In genomic region chr10:133257489-133258065, GRCh38 we compare ENCODE assay signal across 8 cellular contexts. TPM values are rescaled to one million over a fixed set of nuclear protein-coding genes. Genes with fewer than 3 reads are reported as not detected.
A peak's percentile ranks its signal among the peaks of the same experiment; 100 is the strongest.
DNase-seq lines count a peak whose midpoint lies in the region; ATAC-seq, FAIRE-seq and TF ChIP-seq lines count a peak whose summit lies in the region.

No MANE protein-coding gene starts in this region.

- H3K27ac Mint-ChIP-seq in mesothelial cell of epicardium, result no peak overlapping the region

- H3K9ac ChIP-seq in endothelial cell of umbilical vein (replicated peaks; ENCODE audit: extremely low read depth, insufficient read depth, low read length), result no peak overlapping the region

- CTCF ChIA-PET in RWPE1 (lab: Yijun Ruan, JAX) (interaction anchor here (0.6 to 1.5 kb wide), 3 partner anchors 18 to 571 kb away, joined by 3 to 6 read pairs (median 3); no protein-coding TSS in a partner anchor), endothelial cell of umbilical vein (lab: Charles Lee) (interaction anchor here (0.7 to 2.4 kb wide), 10 partner anchors 8 to 717 kb away, joined by 3 to 10 read pairs (median 4); no protein-coding TSS in a partner anchor)

- no peaks in the 10 kb centered on the region for H4K20me1 ChIP-seq in endothelial cell of umbilical vein (replicated peaks; ENCODE audit: control insufficient read depth, extremely low read depth, insufficient read depth, low read length)

- no peak overlapping the region for H3K4me3 ChIP-seq in endothelial cell of umbilical vein (replicated peaks in 1 of 3; ENCODE audit: insufficient read depth in 1 of 3, low read depth in 1 of 3, low read length in 3 of 3)

- H3K27ac ChIP-seq in RWPE1 (peak overlapping the region; percentile 93), endothelial cell of umbilical vein (ENCODE audit: insufficient read depth, low read depth, low read length) (no peak overlapping the region)

- FAIRE-seq in endothelial cell of umbilical vein (lab: Jason Lieb, UNC), result peak; percentile 80

- dilution Hi-C loops in endothelial cell of umbilical vein (cut with MboI; ENCODE audit: extremely low pct_ligation_motif_present, low sequenced_read_pairs), result no loop called here

- H3K79me2 ChIP-seq in endothelial cell of umbilical vein (ENCODE audit: control insufficient read depth, insufficient read depth, low read length), result no peaks in the 10 kb centered on the region

- H2AFZ ChIP-seq in endothelial cell of umbilical vein (ENCODE audit: low read depth, low read length), result peak overlapping the region; percentile 69

- POLR2A ChIA-PET in RWPE1 (lab: Yijun Ruan, JAX; ENCODE audit: low non-redundant PET), result interaction anchor here (0.8 to 1.0 kb wide), 2 partner anchors 12 to 21 kb away, joined by 3 read pairs; no protein-coding TSS in a partner anchor
- POLR2A ChIA-PET in endothelial cell of umbilical vein (lab: Charles Lee), result no interaction called here

- DNase-seq in AML-193 (lab: John Stamatoyannopoulos, UW) (peak; percentile 26 to 32), RWPE1 (ENCODE audit: low spot score) (no peak), endothelial cell of umbilical vein (ENCODE audit: low read depth, low spot score) (peak; percentile 29), mesothelial cell of epicardium (ENCODE audit: low spot score in 2 of 2, unreplicated experiment in 2 of 2) (no peak), NCI-H2196 (lab: John Stamatoyannopoulos, UW; ENCODE audit: unreplicated experiment) (no peak), globus pallidus (ENCODE audit: low spot score) (no peak), ecto neural progenitor cell (ENCODE audit: low spot score) (no peak)

- no peaks in the 10 kb centered on the region for H3K9me1 ChIP-seq in endothelial cell of umbilical vein (replicated peaks; ENCODE audit: control insufficient read depth, extremely low read depth, insufficient read depth, low read length)

- no peak overlapping the region for H3K4me2 ChIP-seq in endothelial cell of umbilical vein (ENCODE audit: insufficient read depth, low read length)

- no peaks in the 10 kb centered on the region for H3K9me3 Mint-ChIP-seq in mesothelial cell of epicardium

- peak overlapping the region; percentile 53 for H3K4me3 Mint-ChIP-seq in mesothelial cell of epicardium

- no peak for TF ChIP-seq POLR2A in endothelial cell of umbilical vein (IDR thresholded peaks at IDR 0.05; ENCODE audit: low read depth, low read length)

- intact Hi-C loops in endothelial cell of umbilical vein (cut with micrococcal nuclease), result no loop called here

- peaks cover 11% of the 10 kb centered on the region for H3K27me3 Mint-ChIP-seq in mesothelial cell of epicardium (ENCODE audit: low read depth)

- H3K4me1 Mint-ChIP-seq in mesothelial cell of epicardium, result peaks cover 20% of the 10 kb centered on the region

- no peaks in the 10 kb centered on the region for H3K27me3 ChIP-seq in endothelial cell of umbilical vein (ENCODE audit: control insufficient read depth in 2 of 2, insufficient read depth in 2 of 2, low read length in 2 of 2)

- H3K36me3 Mint-ChIP-seq in mesothelial cell of epicardium, result no peaks in the 10 kb centered on the region

- H3K9me3 ChIP-seq in endothelial cell of umbilical vein (replicated peaks; ENCODE audit: control insufficient read depth, insufficient read depth, low read length), result no peaks in the 10 kb centered on the region

- no TSS peak for BruUV-seq in endothelial cell of umbilical vein (replicated peaks; lab: Mats Ljungman, UMichigan)

- TF ChIP-seq CTCF in RWPE1 (conservative IDR thresholded peaks at IDR 0.05; ENCODE audit: low read depth) (peak; percentile 62), endothelial cell of umbilical vein (IDR thresholded peaks at IDR 0.05; ENCODE audit: extremely low read depth in 1 of 2, insufficient read depth in 1 of 2, low read depth in 1 of 2, low read length in 2 of 2) (peak; percentile 24 to 33), mesothelial cell of epicardium (IDR thresholded peaks at IDR 0.05; ENCODE audit: unreplicated experiment) (no peak)

- H3K36me3 ChIP-seq in endothelial cell of umbilical vein (ENCODE audit: control insufficient read depth in 2 of 2, extremely low read depth in 1 of 2, insufficient read depth in 2 of 2, low read length in 2 of 2), result no peaks in the 10 kb centered on the region

- peaks cover 26% of the 10 kb centered on the region for H3K4me1 ChIP-seq in endothelial cell of umbilical vein (ENCODE audit: control insufficient read depth, extremely low read depth, insufficient read depth, low read length)

- ATAC-seq in GM19438 (IDR thresholded peaks at IDR 0.05; ENCODE audit: low read depth, unreplicated experiment), result peak; percentile 9

TF ChIP-seq in endothelial cell of umbilical vein, 7 proteins besides CTCF, POLR2A, EP300 and RAD21:
- TF ChIP-seq GATA2 (IDR thresholded peaks at IDR 0.05; ENCODE audit: insufficient read depth, insufficient read length, low read depth, low read length), result no peak
- no peak for TF ChIP-seq EZH2 (IDR thresholded peaks at IDR 0.05; ENCODE audit: borderline replicate concordance, low read depth, low read length, severe bottlenecking)
- no peak for TF ChIP-seq FOS (IDR thresholded peaks at IDR 0.05; ENCODE audit: borderline replicate concordance, insufficient read depth, low read length)
- TF ChIP-seq MAX (IDR thresholded peaks at IDR 0.05; ENCODE audit: insufficient read depth, insufficient read length), result no peak
- TF ChIP-seq POLR2AphosphoS5 (IDR thresholded peaks at IDR 0.05; ENCODE audit: insufficient read depth, low read depth, low read length), result no peak
- no peak for TF ChIP-seq MYC (IDR thresholded peaks at IDR 0.05; ENCODE audit: low read depth, low read length)
- no peak for TF ChIP-seq JUN (IDR thresholded peaks at IDR 0.05; ENCODE audit: borderline replicate concordance, insufficient read depth, insufficient read length, low read depth)

RNA-seq across cellular contexts. Expression of gene ADAM8, which starts 19.1 kb away (rescaled TPM):
- 0.55 and 1.5 TPM in 2 replicates for total RNA-seq in endothelial cell of umbilical vein
- 0.49 and 0.51 TPM in 2 replicates for polyA plus RNA-seq in endothelial cell of umbilical vein
- polyA plus RNA-seq in endothelial cell of umbilical vein (2011; cell fraction: cytosol; rRNA removed), result 0.08 TPM in 2 replicates
- 2.2 and 2.3 TPM in 2 replicates for polyA plus RNA-seq in endothelial cell of umbilical vein (2011; cell fraction: nucleus; rRNA removed)
- 0.25 and 0.72 TPM in 2 replicates for polyA plus RNA-seq in endothelial cell of umbilical vein (2012)
- 0.10 and 0.47 TPM in 2 replicates for polyA minus RNA-seq in endothelial cell of umbilical vein
- polyA minus RNA-seq in endothelial cell of umbilical vein (2011; cell fraction: cytosol; rRNA and poly(A)+ RNA removed), result 2.8 TPM
- 0.82 and 2.5 TPM in 2 replicates for polyA minus RNA-seq in endothelial cell of umbilical vein (2011; cell fraction: nucleus; rRNA and poly(A)+ RNA removed)
- 14.3 to 16.9 TPM (median 16.9 TPM) in 3 replicates for total RNA-seq in mesothelial cell of epicardium

RNA-seq across cellular contexts. Expression of gene VENTX, which starts 19.9 kb away (rescaled TPM):
- total RNA-seq in endothelial cell of umbilical vein (not detected in 2 replicates), mesothelial cell of epicardium (0.07 to 0.09 TPM in 2 of 3 replicates, not detected in the other)
- polyA plus RNA-seq in endothelial cell of umbilical vein, result not detected in 2 replicates
- polyA plus RNA-seq in endothelial cell of umbilical vein (2011; cell fraction: cytosol; rRNA removed), result not detected in 2 replicates
- not detected in 2 replicates for polyA plus RNA-seq in endothelial cell of umbilical vein (2011; cell fraction: nucleus; rRNA removed)
- not detected in 2 replicates for polyA plus RNA-seq in endothelial cell of umbilical vein (2012)
- not detected in 2 replicates for polyA minus RNA-seq in endothelial cell of umbilical vein
- not detected for polyA minus RNA-seq in endothelial cell of umbilical vein (2011; cell fraction: cytosol; rRNA and poly(A)+ RNA removed)
- not detected in 2 replicates for polyA minus RNA-seq in endothelial cell of umbilical vein (2011; cell fraction: nucleus; rRNA and poly(A)+ RNA removed)

RNA-seq across cellular contexts. Expression of gene UTF1, which starts 27.6 kb away (rescaled TPM):
- total RNA-seq in endothelial cell of umbilical vein (not detected in 2 replicates), mesothelial cell of epicardium (not detected in 3 replicates)
- polyA plus RNA-seq in endothelial cell of umbilical vein, result not detected in 2 replicates
- not detected in 2 replicates for polyA plus RNA-seq in endothelial cell of umbilical vein (2011; cell fraction: cytosol; rRNA removed)
- not detected in 2 replicates for polyA plus RNA-seq in endothelial cell of umbilical vein (2011; cell fraction: nucleus; rRNA removed)
- not detected in 2 replicates for polyA plus RNA-seq in endothelial cell of umbilical vein (2012)
- not detected in 2 replicates for polyA minus RNA-seq in endothelial cell of umbilical vein
- not detected for polyA minus RNA-seq in endothelial cell of umbilical vein (2011; cell fraction: cytosol; rRNA and poly(A)+ RNA removed)
- polyA minus RNA-seq in endothelial cell of umbilical vein (2011; cell fraction: nucleus; rRNA and poly(A)+ RNA removed), result not detected in 2 replicates

RNA-seq across cellular contexts. Expression of gene TUBGCP2, which starts 51.1 kb away (rescaled TPM):
- 48.8 and 53.1 TPM in 2 replicates for total RNA-seq in endothelial cell of umbilical vein
- 37.1 and 45.6 TPM in 2 replicates for polyA plus RNA-seq in endothelial cell of umbilical vein
- 32.5 and 35.4 TPM in 2 replicates for polyA plus RNA-seq in endothelial cell of umbilical vein (2011; cell fraction: cytosol; rRNA removed)
- 60.6 and 64.5 TPM in 2 replicates for polyA plus RNA-seq in endothelial cell of umbilical vein (2011; cell fraction: nucleus; rRNA removed)
- 40.4 and 47.6 TPM in 2 replicates for polyA plus RNA-seq in endothelial cell of umbilical vein (2012)
- polyA minus RNA-seq in endothelial cell of umbilical vein, result 37.1 and 47.7 TPM in 2 replicates
- 35.3 TPM for polyA minus RNA-seq in endothelial cell of umbilical vein (2011; cell fraction: cytosol; rRNA and poly(A)+ RNA removed)
- polyA minus RNA-seq in endothelial cell of umbilical vein (2011; cell fraction: nucleus; rRNA and poly(A)+ RNA removed), result 31.0 and 41.8 TPM in 2 replicates
- 69.6 to 81.0 TPM (median 70.9 TPM) in 3 replicates for total RNA-seq in mesothelial cell of epicardium

RNA-seq across cellular contexts. Expression of gene ZNF511, which starts 51.1 kb away (rescaled TPM):
- total RNA-seq in endothelial cell of umbilical vein (37.9 and 40.4 TPM in 2 replicates), mesothelial cell of epicardium (38.6 to 44.9 TPM (median 39.5 TPM) in 3 replicates)
- polyA plus RNA-seq in endothelial cell of umbilical vein, result 25.6 and 36.3 TPM in 2 replicates
- 26.7 and 27.1 TPM in 2 replicates for polyA plus RNA-seq in endothelial cell of umbilical vein (2011; cell fraction: cytosol; rRNA removed)
- 32.4 and 34.5 TPM in 2 replicates for polyA plus RNA-seq in endothelial cell of umbilical vein (2011; cell fraction: nucleus; rRNA removed)
- polyA plus RNA-seq in endothelial cell of umbilical vein (2012), result 22.4 and 27.5 TPM in 2 replicates
- 14.1 and 17.0 TPM in 2 replicates for polyA minus RNA-seq in endothelial cell of umbilical vein
- polyA minus RNA-seq in endothelial cell of umbilical vein (2011; cell fraction: cytosol; rRNA and poly(A)+ RNA removed), result 20.7 TPM
- 6.8 and 7.2 TPM in 2 replicates for polyA minus RNA-seq in endothelial cell of umbilical vein (2011; cell fraction: nucleus; rRNA and poly(A)+ RNA removed)

Comparison
In these comparisons a context has a peak if more than half of its experiments do, and no peak if none do; other contexts are left out.
1. DNase-seq: peak in AML-193 (2 of 2) and endothelial cell of umbilical vein (single experiment); none in RWPE1 (single experiment), mesothelial cell of epicardium (0 of 2), NCI-H2196 (single experiment), globus pallidus (single experiment) and ecto neural progenitor cell (single experiment).